ENCODE assay signal across 9 cellular contexts in the genomic region with DNA sequence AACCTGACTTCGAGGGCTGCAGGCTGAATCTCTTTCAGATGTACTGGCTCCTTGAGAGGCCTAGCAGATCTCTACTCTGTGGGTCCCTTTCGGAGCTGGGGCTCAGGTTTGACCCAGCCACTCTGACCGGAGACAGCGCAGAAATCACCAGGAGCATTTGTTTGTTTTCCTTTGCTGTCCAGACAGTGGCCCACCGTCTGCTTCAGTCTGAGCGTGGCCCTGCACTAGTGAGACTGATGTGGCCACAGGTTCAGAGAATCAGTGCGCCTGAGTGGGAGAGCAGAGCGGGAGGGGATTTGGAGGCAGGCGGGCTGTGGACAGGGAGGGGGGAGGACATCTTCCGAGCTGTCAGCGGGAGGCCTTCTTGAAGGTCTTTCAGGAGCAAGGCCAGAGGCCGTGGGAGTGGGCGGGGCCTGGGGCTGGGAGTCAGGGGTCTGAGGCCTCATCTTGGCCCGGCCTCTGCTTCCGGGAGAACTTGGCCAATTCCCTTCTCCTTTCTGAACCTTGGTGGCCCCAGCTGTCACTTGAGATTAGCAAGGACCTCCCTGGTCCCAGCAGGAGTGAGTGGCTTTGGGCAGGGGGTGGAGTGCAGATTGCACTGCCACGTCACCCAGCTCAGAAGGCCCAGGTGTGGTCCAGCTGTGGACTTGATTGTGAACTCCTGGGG. TPM values are rescaled to one million over a fixed set of nuclear protein-coding genes. Genes with fewer than 3 reads are reported as not detected.
DNase-seq lines count a peak whose midpoint lies in the region; ATAC-seq and TF ChIP-seq lines count a peak whose summit lies in the region.
"Had no signal": no experiment of that assay in that cellular context is flagged by ENCODE, and none has a peak within 500 bp of the region (broad histone marks: within the 10 kb centered on the region; RNA-seq: fewer than 3 reads in every experiment).

No MANE protein-coding gene starts in this region.

- ATAC-seq in Right ventricle myocardium inferior: peak; percentile 51
- no peak for ATAC-seq in natural killer cell treated with Interleukin-12 subunit alpha and Interleukin-12 subunit beta and Interleukin-15 and Interleukin-18, amount 100 ng/mL, for 72 hours
- no peak for ATAC-seq in HG03135 (IDR thresholded peaks at IDR 0.05; ENCODE audit: unreplicated experiment)
- no peak for ATAC-seq in HG02763 (IDR thresholded peaks at IDR 0.05; ENCODE audit: unreplicated experiment)

- TF ChIP-seq POLR2A in erythroblast (IDR thresholded peaks at IDR 0.05; ENCODE audit: low read length): no peak

- no peaks in the 10 kb centered on the region for H3K9me3 Mint-ChIP-seq in natural killer cell treated with Interleukin-12 subunit alpha and Interleukin-12 subunit beta and Interleukin-15 and Interleukin-18, amount 100 ng/mL, for 72 hours

- intact Hi-C loops in Right ventricle myocardium inferior (cut with DNase I): no loop called here
- intact Hi-C loops in cardiac septum (cut with DNase I): no loop called here

- DNase-seq in Right ventricle myocardium inferior (ENCODE audit: missing footprints): peak; percentile 89
- DNase-seq in cardiac septum (ENCODE audit: low spot score): no peak
- peak; percentile 13 to 23 for DNase-seq in erythroblast (lab: John Stamatoyannopoulos, UW)
- DNase-seq in natural killer cell treated with Interleukin-12 subunit alpha and Interleukin-12 subunit beta and Interleukin-15 and Interleukin-18, amount 100 ng/mL, for 72 hours (ENCODE audit: low spot score): no peak
- no peak for DNase-seq in middle frontal gyrus (ENCODE audit: extremely low spot score, low spot score)
- no peak for DNase-seq in SHP77 treated with DMSO at 0.1 percent for 48 hours (lab: John Stamatoyannopoulos, UW)
- DNase-seq: activated CD8-positive, alpha-beta memory T cell treated with anti-CD3 and anti-CD28 coated beads, Interleukin-2, amount 50 U/mL, for 48 hours had no signal

- peaks cover 85 to 88% of the 10 kb centered on the region in 2 donors for H3K4me1 Mint-ChIP-seq in natural killer cell treated with Interleukin-12 subunit alpha and Interleukin-12 subunit beta and Interleukin-15 and Interleukin-18, amount 100 ng/mL, for 72 hours (ENCODE audit: low read depth in 2 of 2)

- peak overlapping the region; percentile 99 for H3K27ac Mint-ChIP-seq in natural killer cell treated with Interleukin-12 subunit alpha and Interleukin-12 subunit beta and Interleukin-15 and Interleukin-18, amount 100 ng/mL, for 72 hours

- H3K36me3 Mint-ChIP-seq in natural killer cell treated with Interleukin-12 subunit alpha and Interleukin-12 subunit beta and Interleukin-15 and Interleukin-18, amount 100 ng/mL, for 72 hours: peaks cover 8% of the 10 kb centered on the region

- no peaks in the 10 kb centered on the region for H3K27me3 Mint-ChIP-seq in natural killer cell treated with Interleukin-12 subunit alpha and Interleukin-12 subunit beta and Interleukin-15 and Interleukin-18, amount 100 ng/mL, for 72 hours

- H3K4me3 Mint-ChIP-seq in natural killer cell treated with Interleukin-12 subunit alpha and Interleukin-12 subunit beta and Interleukin-15 and Interleukin-18, amount 100 ng/mL, for 72 hours: peak overlapping the region; percentile 100

RNA-seq across cellular contexts. Expression of gene TNFRSF1B, which starts 8.1 kb away (rescaled TPM):
- total RNA-seq in Right ventricle myocardium inferior (19.0 TPM), cardiac septum (15.5 TPM)
- 100 to 1,000 TPM; 452 to 479 TPM for total RNA-seq in natural killer cell treated with Interleukin-12 subunit alpha and Interleukin-12 subunit beta and Interleukin-15 and Interleukin-18, amount 100 ng/mL, for 72 hours

RNA-seq across cellular contexts. Expression of gene VPS13D, which starts 54.9 kb away (rescaled TPM):
- total RNA-seq in Right ventricle myocardium inferior: 105 TPM
- total RNA-seq in cardiac septum: 68.2 TPM
- total RNA-seq in natural killer cell treated with Interleukin-12 subunit alpha and Interleukin-12 subunit beta and Interleukin-15 and Interleukin-18, amount 100 ng/mL, for 72 hours: 10 to 100 TPM; 41.8 to 71.7 TPM

Comparison
In these comparisons a context has a peak if more than half of its experiments do, and no peak if none do; other contexts are left out.
1. DNase-seq: peak in Right ventricle myocardium inferior (single experiment) and erythroblast (2 of 2); none in cardiac septum (single experiment), natural killer cell treated with Interleukin-12 subunit alpha and Interleukin-12 subunit beta and Interleukin-15 and Interleukin-18, amount 100 ng/mL, for 72 hours (single experiment), middle frontal gyrus (single experiment) and SHP77 treated with DMSO at 0.1 percent for 48 hours (single experiment).
2. RNA of gene TNFRSF1B, which starts 8.1 kb away (total RNA-seq): 452 to 479 TPM in natural killer cell treated with Interleukin-12 subunit alpha and Interleukin-12 subunit beta and Interleukin-15 and Interleukin-18, amount 100 ng/mL, for 72 hours; 19.0 TPM in Right ventricle myocardium inferior (single experiment) and 15.5 TPM in cardiac septum (single experiment); every median in the first group is over 10 times any median in the second.